Comparison of ENCODE assay signal across 18 cellular contexts in genomic region chr12:119011231-119011630, GRCh38. TPM values are rescaled to one million over a fixed set of nuclear protein-coding genes. Genes with fewer than 3 reads are reported as not detected.
"Had no signal": no experiment of that assay in that cellular context is flagged by ENCODE, and none has a peak within 500 bp of the region (broad histone marks: within the 10 kb centered on the region; RNA-seq: fewer than 3 reads in every experiment).

No MANE protein-coding gene starts in this region.

- H3K27ac ChIP-seq: esophagus squamous epithelium, gastroesophageal sphincter, pancreas had no signal

- H3K27me3 ChIP-seq: pancreas had no signal

- FAIRE-seq: kidney, pancreas, small intestine had no signal

- ATAC-seq: effector memory CD8-positive, alpha-beta T cell; gastroesophageal sphincter; left cardiac atrium; left ventricle myocardium superior; pancreas; right cardiac atrium had no signal

- H3K9me3 ChIP-seq: esophagus squamous epithelium, pancreas had no signal

- DNase-seq: effector memory CD8-positive, alpha-beta T cell; esophagus squamous epithelium; foreskin fibroblast; immature natural killer cell; kidney; left cardiac atrium; left ventricle myocardium superior; mesenchymal stem cell; naive B cell; occipital lobe; pancreas; right cardiac atrium; small intestine; stimulated activated CD4-positive, alpha-beta T cell treated with anti-CD3 and anti-CD28 coated beads, Interleukin-12 subunit alpha, Interleukin-12 subunit beta, amount 100 ng/mL, for 4 hours; stimulated activated naive CD4-positive, alpha-beta T cell treated with Interleukin-2 at 50 U/mL for 16 hours; trophoblast cell had no signal

- H3K36me3 ChIP-seq: esophagus squamous epithelium, gastroesophageal sphincter, pancreas had no signal

- H3K4me3 ChIP-seq: esophagus squamous epithelium, gastroesophageal sphincter, lung, pancreas had no signal

- H3K4me1 ChIP-seq: esophagus squamous epithelium, gastroesophageal sphincter, pancreas had no signal

RNA-seq across cellular contexts. Expression of gene SRRM4, which starts 29.9 kb away (rescaled TPM):
- total RNA-seq: esophagus squamous epithelium, pancreas had no signal
- polyA plus RNA-seq: immature natural killer cell had no signal
